Comparison of ENCODE assay signal across 11 cellular contexts in the genomic region with DNA sequence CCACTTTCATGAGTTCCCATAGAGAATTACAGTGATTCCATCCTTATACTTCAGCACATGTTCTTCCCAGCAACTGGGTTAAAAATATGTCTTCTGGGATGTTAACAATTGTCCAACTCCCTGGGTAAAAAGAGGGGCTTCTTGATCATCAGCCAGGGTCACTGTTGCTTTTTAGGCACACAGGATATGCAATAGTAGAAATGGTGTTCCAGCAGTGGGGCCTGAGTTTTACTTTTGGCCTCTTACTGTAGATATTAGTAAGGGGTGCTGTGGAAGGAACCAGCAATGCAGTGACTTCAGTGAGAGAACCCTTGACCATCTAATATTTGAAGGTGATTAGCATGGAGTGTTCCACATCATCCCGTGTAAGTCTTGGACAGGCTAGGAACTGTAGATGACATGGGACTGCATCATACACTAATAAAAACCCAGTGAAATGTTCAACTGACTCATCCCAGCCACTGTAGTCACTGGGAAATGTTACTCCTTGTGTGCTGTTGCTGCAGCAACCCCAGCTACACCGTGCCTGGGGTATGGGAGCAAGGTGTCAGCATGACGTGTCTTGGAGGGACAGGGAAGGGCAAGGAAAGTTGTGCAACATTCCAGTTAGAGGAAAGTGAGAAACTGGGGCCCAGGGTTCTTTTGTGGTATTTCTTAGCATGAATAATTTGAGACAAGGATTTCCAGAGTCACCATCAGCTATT.
DNase-seq lines count a peak whose midpoint lies in the region; ATAC-seq, FAIRE-seq and TF ChIP-seq lines count a peak whose summit lies in the region.
"Had no signal": no experiment of that assay in that cellular context is flagged by ENCODE, and none has a peak within 500 bp of the region (broad histone marks: within the 10 kb centered on the region; RNA-seq: fewer than 3 reads in every experiment).

No MANE protein-coding gene starts in this region.

- H3K4me3 ChIP-seq in fibroblast of villous mesenchyme (ENCODE audit: low read depth, low read length) (no peak overlapping the region), retinal pigment epithelial cell (ENCODE audit: low read length) (no peak overlapping the region)

- H3K36me3 Mint-ChIP-seq in activated CD8-positive, alpha-beta T cell treated with anti-CD3 and anti-CD28 coated beads for 36 hours (ENCODE audit: low read depth): no peaks in the 10 kb centered on the region
- H3K36me3 Mint-ChIP-seq: activated naive CD8-positive, alpha-beta T cell had no signal

- TF ChIP-seq CTCF in fibroblast of villous mesenchyme (IDR thresholded peaks at IDR 0.05; ENCODE audit: insufficient read depth, low read depth, low read length): no peak
- no peak for TF ChIP-seq CTCF in retinal pigment epithelial cell (conservative IDR thresholded peaks at IDR 0.05; ENCODE audit: low read depth, low read length)
- TF ChIP-seq CTCF in activated CD8-positive, alpha-beta T cell treated with anti-CD3 and anti-CD28 coated beads for 36 hours (IDR thresholded peaks at IDR 0.05): no peak

- H3K4me3 Mint-ChIP-seq in activated CD8-positive, alpha-beta T cell treated with anti-CD3 and anti-CD28 coated beads for 36 hours: no peak overlapping the region
- H3K4me3 Mint-ChIP-seq: activated B cell treated with CpG ODN at 0.5 μM for 24 hours; activated naive CD8-positive, alpha-beta T cell had no signal

- no peaks in the 10 kb centered on the region for H3K9me3 Mint-ChIP-seq in activated CD8-positive, alpha-beta T cell treated with anti-CD3 and anti-CD28 coated beads for 36 hours
- H3K9me3 Mint-ChIP-seq: activated B cell treated with CpG ODN at 0.5 μM for 24 hours had no signal

- H3K27ac Mint-ChIP-seq in activated CD8-positive, alpha-beta T cell treated with anti-CD3 and anti-CD28 coated beads for 36 hours: no peak overlapping the region
- H3K27ac Mint-ChIP-seq: activated B cell treated with CpG ODN at 0.5 μM for 24 hours; activated naive CD8-positive, alpha-beta T cell had no signal

- POLR2A ChIA-PET in activated CD8-positive, alpha-beta T cell treated with anti-CD3 and anti-CD28 coated beads for 36 hours (lab: Charles Lee): no interaction called here

- DNase-seq in GM04503 (ENCODE audit: low read depth) (peak; percentile 67), RCC 7860 (ENCODE audit: low spot score) (peak; percentile 89), fibroblast of villous mesenchyme (ENCODE audit: low read depth) (peak; percentile 95), retinal pigment epithelial cell (ENCODE audit: low read depth) (peak; percentile 71), NCI-H1930 (lab: John Stamatoyannopoulos, UW) (no peak)
- no peak for DNase-seq in activated CD8-positive, alpha-beta T cell treated with anti-CD3 and anti-CD28 coated beads for 36 hours
- DNase-seq: activated B cell treated with CpG ODN at 0.5 μM for 24 hours, DMS79 had no signal

- intact Hi-C loops in activated CD8-positive, alpha-beta T cell treated with anti-CD3 and anti-CD28 coated beads for 36 hours (cut with micrococcal nuclease): no loop called here

- H3K27me3 Mint-ChIP-seq in activated CD8-positive, alpha-beta T cell treated with anti-CD3 and anti-CD28 coated beads for 36 hours: peaks cover 7% of the 10 kb centered on the region
- H3K27me3 Mint-ChIP-seq: activated B cell treated with CpG ODN at 0.5 μM for 24 hours had no signal

- no peak for ATAC-seq in activated CD8-positive, alpha-beta T cell treated with anti-CD3 and anti-CD28 coated beads for 36 hours
- no peak for ATAC-seq in HG03457 (IDR thresholded peaks at IDR 0.05; ENCODE audit: unreplicated experiment)
- ATAC-seq in HG03521 (IDR thresholded peaks at IDR 0.05; ENCODE audit: unreplicated experiment): no peak

- peak; percentile 78 for FAIRE-seq in RCC 7860 (lab: Jason Lieb, UNC)

- H3K4me1 Mint-ChIP-seq in activated CD8-positive, alpha-beta T cell treated with anti-CD3 and anti-CD28 coated beads for 36 hours (ENCODE audit: low read depth): peaks cover 2% of the 10 kb centered on the region

- CTCF ChIA-PET in activated CD8-positive, alpha-beta T cell treated with anti-CD3 and anti-CD28 coated beads for 36 hours (lab: Charles Lee): interaction anchor here (2.6 to 4.2 kb wide), 2 partner anchors 20 to 187 kb away, joined by 7 to 20 read pairs; no protein-coding TSS in a partner anchor

Comparison
In these comparisons a context has a peak if more than half of its experiments do, and no peak if none do; other contexts are left out.
1. DNase-seq: peak in GM04503 (single experiment), RCC 7860 (single experiment), fibroblast of villous mesenchyme (single experiment) and retinal pigment epithelial cell (single experiment); none in activated CD8-positive, alpha-beta T cell treated with anti-CD3 and anti-CD28 coated beads for 36 hours (single experiment) and NCI-H1930 (0 of 2).